In the genomic region with DNA sequence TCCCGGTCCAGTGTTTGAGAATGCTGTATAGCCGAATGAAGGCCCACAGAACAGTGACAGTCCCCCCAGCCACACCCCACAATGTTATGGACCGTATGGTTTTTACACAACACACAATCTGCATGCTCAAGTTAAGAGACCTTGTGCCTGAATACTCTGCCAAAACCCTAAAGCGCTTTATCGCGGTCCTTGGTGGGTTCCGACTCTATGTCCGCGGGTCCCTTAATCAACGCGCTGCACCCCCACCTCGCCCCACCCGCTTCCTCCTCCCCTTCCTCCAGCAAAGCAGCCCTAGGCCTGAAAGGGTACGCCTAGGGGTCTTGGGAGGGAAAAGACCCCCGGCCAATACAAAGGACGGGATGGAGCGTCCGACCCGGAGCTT, we compare ENCODE assay signal across 8 cellular contexts. TPM values are rescaled to one million over a fixed set of nuclear protein-coding genes. Genes with fewer than 3 reads are reported as not detected.
DNase-seq lines count a peak whose midpoint lies in the region; ATAC-seq and TF ChIP-seq lines count a peak whose summit lies in the region.

No MANE protein-coding gene starts in this region.

- H3K4me3 ChIP-seq in mucosa of descending colon = peak overlapping the region; percentile 69
- H3K4me3 ChIP-seq in stomach smooth muscle (ENCODE audit: low read length in 2 of 2) = peak overlapping the region; percentile 83 to 99

- in situ Hi-C loops in ACHN (cut with HindIII; ENCODE audit: low pct_ligation_motif_present, low pct_unique_long_range_greater_than_20kb, low sequenced_read_pairs) = no loop called here

- H3K9me3 Mint-ChIP-seq in effector memory CD8-positive, alpha-beta T cell = no peaks in the 10 kb centered on the region

- H3K27ac Mint-ChIP-seq in effector memory CD8-positive, alpha-beta T cell = peak overlapping the region; percentile 99

- intact Hi-C loops in mucosa of descending colon (cut with DNase I, micrococcal nuclease) = no loop called here

- no peak overlapping the region for H3K27ac ChIP-seq in stomach smooth muscle (ENCODE audit: low read length)

- H3K9me3 ChIP-seq in mucosa of descending colon (no peaks in the 10 kb centered on the region), stomach smooth muscle (ENCODE audit: control insufficient read depth in 2 of 2, low read length in 2 of 2) (no peaks in the 10 kb centered on the region)

- H3K4me1 ChIP-seq in mucosa of descending colon (ENCODE audit: low read depth) (peaks cover 14% of the 10 kb centered on the region), stomach smooth muscle (ENCODE audit: control insufficient read depth, insufficient read depth, low read length) (no peaks in the 10 kb centered on the region)

- H3K4me1 Mint-ChIP-seq in effector memory CD8-positive, alpha-beta T cell (ENCODE audit: low read depth in 2 of 2) = peaks cover 22 to 32% of the 10 kb centered on the region in 2 donors

- peak; percentile 5 for ATAC-seq in HG03571 (IDR thresholded peaks at IDR 0.05; ENCODE audit: unreplicated experiment)
- ATAC-seq in activated CD4-positive, CD25-positive, alpha-beta regulatory T cell treated with anti-CD3 and anti-CD28 coated beads, Interleukin-2, amount 50 U/mL, for 24 hours = peak; percentile 18 to 22
- peak; percentile 26 for ATAC-seq in effector memory CD8-positive, alpha-beta T cell (replicated peaks)
- peak; percentile 55 for ATAC-seq in mucosa of descending colon

- H3K4me3 Mint-ChIP-seq in effector memory CD8-positive, alpha-beta T cell = peak overlapping the region; percentile 95 to 99

- TF ChIP-seq CTCF in mucosa of descending colon (IDR thresholded peaks at IDR 0.05) (no peak), GM10266 (IDR thresholded peaks at IDR 0.05; ENCODE audit: control insufficient read depth, insufficient read depth, low read depth, missing control alignments) (no peak)

- no peaks in the 10 kb centered on the region for H3K27me3 ChIP-seq in stomach smooth muscle (ENCODE audit: control insufficient read depth in 1 of 2, insufficient read depth in 2 of 2, low read length in 2 of 2)

- H3K36me3 ChIP-seq in mucosa of descending colon (ENCODE audit: low read depth) (no peaks in the 10 kb centered on the region), stomach smooth muscle (ENCODE audit: control insufficient read depth in 2 of 2, insufficient read depth in 2 of 2, low read length in 2 of 2) (peaks cover 10 to 23% of the 10 kb centered on the region in 2 donors)

- DNase-seq in ACHN (peak; percentile 28), GM19238 (ENCODE audit: insufficient read length, low spot score) (peak; percentile 12), mucosa of descending colon (peak; percentile 65 to 71 (median 69)), GM10266 (ENCODE audit: extremely low spot score) (no peak)
- peak in 2 of 3 experiments; percentile 18 to 27 for DNase-seq in effector memory CD8-positive, alpha-beta T cell

- H3K27me3 Mint-ChIP-seq in effector memory CD8-positive, alpha-beta T cell = no peaks in the 10 kb centered on the region

- peak overlapping the region; percentile 76 to 92 for H3K9ac ChIP-seq in stomach smooth muscle (ENCODE audit: low read length in 2 of 2)

- peaks cover 73% of the 10 kb centered on the region for H3K36me3 Mint-ChIP-seq in effector memory CD8-positive, alpha-beta T cell (ENCODE audit: insufficient read depth)

RNA-seq across cellular contexts. Expression of gene COPB1, which starts 0.4 kb away (rescaled TPM):
- total RNA-seq in mucosa of descending colon = 10 to 100 TPM; 71.6 to 82.1 (median 76.3) TPM

RNA-seq across cellular contexts. Expression of gene PSMA1, which starts 21.0 kb away (rescaled TPM):
- total RNA-seq in mucosa of descending colon = 100 to 1,000 TPM in 2 of 3 donors, 10 to 100 TPM in 1; 94.3 to 116 (median 101) TPM

Comparison
In these comparisons a context has a peak if more than half of its experiments do, and no peak if none do; other contexts are left out.
1. ATAC-seq: peak in every context shown above with its lines; median percentile 55 in mucosa of descending colon; 26 in effector memory CD8-positive, alpha-beta T cell; 20 in activated CD4-positive, CD25-positive, alpha-beta regulatory T cell treated with anti-CD3 and anti-CD28 coated beads, Interleukin-2, amount 50 U/mL, for 24 hours; 5 in HG03571.